ENCODE assay signal across 24 cellular contexts in the genomic region with DNA sequence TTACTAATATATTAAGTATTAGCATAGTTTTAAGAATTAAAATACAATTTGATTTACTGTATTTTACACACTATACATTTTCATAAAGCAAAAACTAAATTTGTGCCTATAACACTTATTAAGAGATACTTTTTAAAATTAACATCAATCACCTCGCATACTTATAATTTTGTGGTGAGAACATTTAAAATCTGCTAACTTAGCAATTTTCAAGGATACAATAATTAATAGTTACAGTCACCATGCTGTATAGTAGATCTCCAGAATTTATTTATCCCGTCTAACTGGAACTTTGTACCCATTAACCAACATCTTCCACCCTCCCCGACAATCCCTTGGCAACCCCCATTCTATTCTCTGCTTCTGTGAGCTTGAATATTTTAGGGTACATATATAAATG. TPM values are rescaled to one million over a fixed set of nuclear protein-coding genes. Genes with fewer than 3 reads are reported as not detected.
DNase-seq lines count a peak whose midpoint lies in the region; ATAC-seq, FAIRE-seq and TF ChIP-seq lines count a peak whose summit lies in the region.
"Had no signal": no experiment of that assay in that cellular context is flagged by ENCODE, and none has a peak within 500 bp of the region (broad histone marks: within the 10 kb centered on the region; RNA-seq: fewer than 3 reads in every experiment).

No MANE protein-coding gene starts in this region.

- 13% methylated on average over 3 of the region's 3 CpGs for WGBS in A549 (ENCODE audit: missing lambda C conversion rate)
- 95% methylated on average over 3 of the region's 3 CpGs; no CpG with 5 or more reads in 1 of the 2 experiments for WGBS in endodermal cell (ENCODE audit: insufficient coverage in 1 of 2, insufficient read length in 1 of 2), 2 experiments

- no peak for FAIRE-seq in A549 (lab: Jason Lieb, UNC)
- FAIRE-seq in RCC 7860 (lab: Jason Lieb, UNC), result peak; percentile 59
- peak; percentile 61 for FAIRE-seq in kidney (lab: Jason Lieb, UNC)
- FAIRE-seq: D721Med, GM12878, GM19239, H54 had no signal

- no peak overlapping the region for H3K27ac ChIP-seq in A549
- H3K27ac ChIP-seq in kidney (ENCODE audit: low read depth in 2 of 2, low read length in 2 of 2), result no peak overlapping the region
- H3K27ac ChIP-seq in endodermal cell (ENCODE audit: low read depth, low read length), result no peak overlapping the region
- H3K27ac ChIP-seq: BLaER1 treated with 17β-estradiol and CSF1 and Interleukin-3, amounts not matched to agents 10 nM and 100 nM had no signal

- H3K36me3 ChIP-seq in kidney (ENCODE audit: control insufficient read depth in 1 of 2, insufficient read depth in 2 of 2, low read length in 2 of 2) (no peaks in the 10 kb centered on the region), endodermal cell (ENCODE audit: control insufficient read depth, insufficient read depth, low read length) (no peaks in the 10 kb centered on the region)
- H3K36me3 ChIP-seq: BE2C; BLaER1 treated with 17β-estradiol and CSF1 and Interleukin-3, amounts not matched to agents 10 nM and 100 nM; HAP-1 had no signal

- H3K27ac Mint-ChIP-seq in endodermal cell, result no peak overlapping the region
- H3K27ac Mint-ChIP-seq: CD14-positive monocyte; CD4-positive, alpha-beta T cell; CD8-positive, alpha-beta memory T cell; GM23338; HFFc6 had no signal

- TF ChIP-seq CTCF in A549 (IDR thresholded peaks at IDR 0.05) (no peak), kidney (IDR thresholded peaks at IDR 0.05; ENCODE audit: borderline replicate concordance, extremely low read depth, insufficient read depth) (no peak), endodermal cell (conservative IDR thresholded peaks at IDR 0.05) (no peak)

- intact Hi-C loops in kidney (cut with DNase I) (no loop called here), left colon (cut with DNase I, micrococcal nuclease) (no loop called here)

- no peaks in the 10 kb centered on the region for H3K27me3 Mint-ChIP-seq in endodermal cell (ENCODE audit: insufficient read depth)

- TF ChIP-seq RAD21 in A549 (conservative IDR thresholded peaks at IDR 0.05 in 1 of 2, IDR thresholded peaks at IDR 0.05 in 1 of 2), result no peak

- H3K9me3 ChIP-seq in A549, result no peaks in the 10 kb centered on the region
- no peaks in the 10 kb centered on the region for H3K9me3 ChIP-seq in kidney (ENCODE audit: control insufficient read depth in 1 of 2, low read length in 2 of 2)
- no peaks in the 10 kb centered on the region for H3K9me3 ChIP-seq in endodermal cell (ENCODE audit: control insufficient read depth, low read length)
- H3K9me3 ChIP-seq: BE2C; BLaER1 treated with 17β-estradiol and CSF1 and Interleukin-3, amounts not matched to agents 10 nM and 100 nM; HAP-1 had no signal

- CTCF ChIA-PET in A549 (lab: Yijun Ruan, JAX), result no interaction called here

- H3K4me3 ChIP-seq in A549 (no peak overlapping the region), kidney (ENCODE audit: low read length in 2 of 2) (no peak overlapping the region), endodermal cell (ENCODE audit: low read length) (no peak overlapping the region)
- H3K4me3 ChIP-seq: BLaER1 treated with 17β-estradiol and CSF1 and Interleukin-3, amounts not matched to agents 10 nM and 100 nM; GM12878; GM23338; HAP-1 had no signal

- ATAC-seq in A549 (no peak), left colon (no peak)
- ATAC-seq: GM12878, GM23338 had no signal

- H3K4me2 ChIP-seq in A549, result no peak overlapping the region
- H3K4me2 ChIP-seq: BLaER1 treated with 17β-estradiol and CSF1 and Interleukin-3, amounts not matched to agents 10 nM and 100 nM; GM23338 had no signal

- H3K36me3 Mint-ChIP-seq in endodermal cell (ENCODE audit: low read depth), result no peaks in the 10 kb centered on the region
- H3K36me3 Mint-ChIP-seq: CD14-positive monocyte; CD8-positive, alpha-beta memory T cell had no signal

- no peaks in the 10 kb centered on the region for H3K27me3 ChIP-seq in endodermal cell (ENCODE audit: control insufficient read depth, insufficient read depth, low read length, poor library complexity, severe bottlenecking)
- H3K27me3 ChIP-seq: BE2C; BLaER1 treated with 17β-estradiol and CSF1 and Interleukin-3, amounts not matched to agents 10 nM and 100 nM had no signal

- H3K4me3 Mint-ChIP-seq in endodermal cell, result no peak overlapping the region
- H3K4me3 Mint-ChIP-seq: CD14-positive monocyte; CD4-positive, alpha-beta T cell; CD8-positive, alpha-beta memory T cell; GM23338; HFFc6 had no signal

- POLR2A ChIA-PET in A549 (lab: Yijun Ruan, JAX), result no interaction called here

- no peak for TF ChIP-seq EP300 in A549 (IDR thresholded peaks at IDR 0.05)

- DNase-seq in A549 (ENCODE audit: low read depth in 1 of 2, low spot score in 1 of 2) (no peak), RCC 7860 (ENCODE audit: low spot score) (no peak), kidney (no peak), endodermal cell (no peak), NCI-H146 treated with DMSO at 0.1 percent for 48 hours (lab: John Stamatoyannopoulos, UW; ENCODE audit: unreplicated experiment) (no peak), left colon (no peak)
- DNase-seq: ACHN; AML-193; BE2C; CD4-positive, alpha-beta T cell; CD8-positive, alpha-beta memory T cell; DMS 273 treated with DMSO at 0.1 percent for 48 hours; DMS79; EL; GDM1; HFFc6 had no signal

- H3K4me1 Mint-ChIP-seq in endodermal cell, result peaks cover 3% of the 10 kb centered on the region
- H3K4me1 Mint-ChIP-seq: CD14-positive monocyte; CD8-positive, alpha-beta memory T cell; GM23338 had no signal

- H3K9me3 Mint-ChIP-seq in endodermal cell, result no peaks in the 10 kb centered on the region
- H3K9me3 Mint-ChIP-seq: CD14-positive monocyte; CD4-positive, alpha-beta T cell; GM23338; HFFc6 had no signal

- H3K4me1 ChIP-seq in A549, result no peaks in the 10 kb centered on the region
- no peaks in the 10 kb centered on the region for H3K4me1 ChIP-seq in kidney (ENCODE audit: control insufficient read depth in 1 of 2, insufficient read depth in 1 of 2, low read depth in 1 of 2, low read length in 2 of 2)
- H3K4me1 ChIP-seq in endodermal cell (ENCODE audit: control insufficient read depth, insufficient read depth, low read length), result no peaks in the 10 kb centered on the region
- H3K4me1 ChIP-seq: BLaER1 treated with 17β-estradiol and CSF1 and Interleukin-3, amounts not matched to agents 10 nM and 100 nM; HAP-1 had no signal

- H3K9ac ChIP-seq in kidney (ENCODE audit: low read length in 2 of 2) (no peak overlapping the region), endodermal cell (ENCODE audit: extremely low read depth, low read length, poor library complexity, severe bottlenecking) (no peak overlapping the region)
- H3K9ac ChIP-seq: BLaER1 treated with 17β-estradiol and CSF1 and Interleukin-3, amounts not matched to agents 10 nM and 100 nM had no signal

- no peak for TF ChIP-seq POLR2A in A549 (IDR thresholded peaks at IDR 0.05; ENCODE audit: low read length)

TF ChIP-seq in A549, 52 proteins besides CTCF, POLR2A, EP300 and RAD21:
- TF ChIP-seq MAFK (IDR thresholded peaks at IDR 0.05; ENCODE audit: partially characterized antibody) (peak; percentile 86), GATA3 (IDR thresholded peaks at IDR 0.05; ENCODE audit: borderline replicate concordance) (no peak)

RNA-seq across cellular contexts. Expression of gene RELN, which starts 47.5 kb away (rescaled TPM):
- polyA plus RNA-seq in A549 (2011; rRNA removed) (not detected in 2 replicates), A549 (2017; fragmentation: RNase III; extraction: RNeasy Plus Mini Kit Qiagen cat#74134 plus additional on column Dnase treatment) (not detected in 3 replicates), kidney (ENCODE audit: insufficient read depth, low read depth, low replicate concordance) (0.95 TPM)
- not detected in 2 replicates for polyA plus RNA-seq in A549 (2012; cell fraction: cytosol; rRNA removed)
- polyA plus RNA-seq in A549 (2012; cell fraction: nucleus; rRNA removed), result not detected in 2 replicates
- polyA minus RNA-seq in A549 (2011; rRNA and poly(A)+ RNA removed), result not detected in 2 replicates
- total RNA-seq in kidney (5.4 TPM), endodermal cell (1 to 10 TPM; 3.9 to 8.5 TPM), left colon (1 to 10 TPM; 1.5 to 1.6 TPM)
- polyA plus RNA-seq in endodermal cell (2013, experiment 1 of 2), result 5.9 TPM
- 4.8 TPM for polyA plus RNA-seq in endodermal cell (2013, experiment 2 of 2)
- total RNA-seq: CD4-positive, alpha-beta T cell; CD8-positive, alpha-beta memory T cell had no signal
- polyA plus RNA-seq: CD14-positive monocyte; CD8-positive, alpha-beta memory T cell; GM12878 had no signal
